Comparison of ENCODE assay signal across 1 cellular context in the genomic region with DNA sequence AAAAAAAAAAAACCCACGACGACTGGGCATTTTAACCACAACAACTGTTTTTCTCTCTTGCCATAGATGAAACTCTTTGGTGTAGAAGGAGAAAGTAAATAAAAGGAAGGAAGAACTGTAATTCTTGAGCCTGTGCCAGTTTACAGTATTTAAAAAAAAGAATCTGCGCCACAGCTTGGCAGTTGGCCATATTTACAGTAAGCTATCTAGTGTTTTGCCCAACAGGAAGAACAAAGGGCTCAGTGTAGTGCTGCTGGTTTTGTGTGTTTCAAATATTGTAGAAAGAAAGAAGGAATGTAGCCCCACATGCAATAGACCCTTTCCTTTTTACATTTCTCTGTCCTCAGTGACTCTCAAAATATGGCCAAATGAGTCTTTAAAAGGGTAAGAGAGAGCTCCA.
TF ChIP-seq lines count a peak whose summit lies in the region.

No MANE protein-coding gene starts in this region.

TF ChIP-seq in HepG2, 621 proteins besides CTCF, POLR2A, EP300 and RAD21 (continued from another document and continues in another):
- TF ChIP-seq CREB1 (IDR thresholded peaks at IDR 0.05) = no peak
- TF ChIP-seq CREB1 (CRISPR knock-in tag; IDR thresholded peaks at IDR 0.05) = peak; percentile 52; the same call in 1 of the 2 replicates
- no peak for TF ChIP-seq XBP1 (CRISPR knock-in tag; IDR thresholded peaks at IDR 0.05)
- TF ChIP-seq NR1H2 (CRISPR knock-in tag; IDR thresholded peaks at IDR 0.05; ENCODE audit: borderline replicate concordance, low read depth) = no peak
- no peak for TF ChIP-seq ZNF746 (CRISPR knock-in tag; IDR thresholded peaks at IDR 0.05)
- TF ChIP-seq, protein P1, sequence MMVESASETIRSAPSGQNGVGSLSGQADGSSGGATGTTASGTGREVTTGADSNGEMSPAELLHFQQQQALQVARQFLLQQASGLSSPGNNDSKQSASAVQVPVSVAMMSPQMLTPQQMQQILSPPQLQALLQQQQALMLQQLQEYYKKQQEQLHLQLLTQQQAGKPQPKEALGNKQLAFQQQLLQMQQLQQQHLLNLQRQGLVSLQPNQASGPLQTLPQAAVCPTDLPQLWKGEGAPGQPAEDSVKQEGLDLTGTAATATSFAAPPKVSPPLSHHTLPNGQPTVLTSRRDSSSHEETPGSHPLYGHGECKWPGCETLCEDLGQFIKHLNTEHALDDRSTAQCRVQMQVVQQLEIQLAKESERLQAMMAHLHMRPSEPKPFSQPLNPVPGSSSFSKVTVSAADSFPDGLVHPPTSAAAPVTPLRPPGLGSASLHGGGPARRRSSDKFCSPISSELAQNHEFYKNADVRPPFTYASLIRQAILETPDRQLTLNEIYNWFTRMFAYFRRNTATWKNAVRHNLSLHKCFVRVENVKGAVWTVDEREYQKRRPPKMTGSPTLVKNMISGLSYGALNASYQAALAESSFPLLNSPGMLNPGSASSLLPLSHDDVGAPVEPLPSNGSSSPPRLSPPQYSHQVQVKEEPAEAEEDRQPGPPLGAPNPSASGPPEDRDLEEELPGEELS (CRISPR knock-in tag; IDR thresholded peaks at IDR 0.05) = peak; percentile 73
- TF ChIP-seq ZBTB42 (CRISPR knock-in tag; IDR thresholded peaks at IDR 0.05) = no peak
- TF ChIP-seq, protein P2, sequence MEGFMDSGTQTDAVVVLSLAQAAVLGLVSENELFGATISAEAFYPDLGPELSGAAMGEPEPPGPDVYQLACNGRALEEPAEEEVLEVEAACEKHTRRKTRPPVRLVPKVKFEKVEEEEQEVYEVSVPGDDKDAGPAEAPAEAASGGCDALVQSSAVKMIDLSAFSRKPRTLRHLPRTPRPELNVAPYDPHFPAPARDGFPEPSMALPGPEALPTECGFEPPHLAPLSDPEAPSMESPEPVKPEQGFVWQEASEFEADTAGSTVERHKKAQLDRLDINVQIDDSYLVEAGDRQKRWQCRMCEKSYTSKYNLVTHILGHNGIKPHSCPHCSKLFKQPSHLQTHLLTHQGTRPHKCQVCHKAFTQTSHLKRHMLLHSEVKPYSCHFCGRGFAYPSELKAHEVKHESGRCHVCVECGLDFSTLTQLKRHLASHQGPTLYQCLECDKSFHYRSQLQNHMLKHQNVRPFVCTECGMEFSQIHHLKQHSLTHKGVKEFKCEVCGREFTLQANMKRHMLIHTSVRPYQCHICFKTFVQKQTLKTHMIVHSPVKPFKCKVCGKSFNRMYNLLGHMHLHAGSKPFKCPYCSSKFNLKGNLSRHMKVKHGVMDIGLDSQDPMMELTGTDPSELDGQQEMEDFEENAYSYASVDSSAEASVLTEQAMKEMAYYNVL (CRISPR knock-in tag; IDR thresholded peaks at IDR 0.05; ENCODE audit: borderline replicate concordance) = peak; percentile 94
- TF ChIP-seq ZSCAN30 (CRISPR knock-in tag; IDR thresholded peaks at IDR 0.05) = no peak
- no peak for TF ChIP-seq ZNF34 (CRISPR knock-in tag; IDR thresholded peaks at IDR 0.05; ENCODE audit: borderline replicate concordance)
- 0 out of 2 replicates have a peak, but pooled peaks have one; percentile 43 for TF ChIP-seq ZNF335 (CRISPR knock-in tag; IDR thresholded peaks at IDR 0.05)
- TF ChIP-seq DPF2 (CRISPR knock-in tag; IDR thresholded peaks at IDR 0.05; ENCODE audit: borderline replicate concordance, low read depth) = peak; percentile 51; the same call in 1 of the 2 replicates
- TF ChIP-seq KLF6 (CRISPR knock-in tag; IDR thresholded peaks at IDR 0.05) = no peak
- TF ChIP-seq, protein P3, sequence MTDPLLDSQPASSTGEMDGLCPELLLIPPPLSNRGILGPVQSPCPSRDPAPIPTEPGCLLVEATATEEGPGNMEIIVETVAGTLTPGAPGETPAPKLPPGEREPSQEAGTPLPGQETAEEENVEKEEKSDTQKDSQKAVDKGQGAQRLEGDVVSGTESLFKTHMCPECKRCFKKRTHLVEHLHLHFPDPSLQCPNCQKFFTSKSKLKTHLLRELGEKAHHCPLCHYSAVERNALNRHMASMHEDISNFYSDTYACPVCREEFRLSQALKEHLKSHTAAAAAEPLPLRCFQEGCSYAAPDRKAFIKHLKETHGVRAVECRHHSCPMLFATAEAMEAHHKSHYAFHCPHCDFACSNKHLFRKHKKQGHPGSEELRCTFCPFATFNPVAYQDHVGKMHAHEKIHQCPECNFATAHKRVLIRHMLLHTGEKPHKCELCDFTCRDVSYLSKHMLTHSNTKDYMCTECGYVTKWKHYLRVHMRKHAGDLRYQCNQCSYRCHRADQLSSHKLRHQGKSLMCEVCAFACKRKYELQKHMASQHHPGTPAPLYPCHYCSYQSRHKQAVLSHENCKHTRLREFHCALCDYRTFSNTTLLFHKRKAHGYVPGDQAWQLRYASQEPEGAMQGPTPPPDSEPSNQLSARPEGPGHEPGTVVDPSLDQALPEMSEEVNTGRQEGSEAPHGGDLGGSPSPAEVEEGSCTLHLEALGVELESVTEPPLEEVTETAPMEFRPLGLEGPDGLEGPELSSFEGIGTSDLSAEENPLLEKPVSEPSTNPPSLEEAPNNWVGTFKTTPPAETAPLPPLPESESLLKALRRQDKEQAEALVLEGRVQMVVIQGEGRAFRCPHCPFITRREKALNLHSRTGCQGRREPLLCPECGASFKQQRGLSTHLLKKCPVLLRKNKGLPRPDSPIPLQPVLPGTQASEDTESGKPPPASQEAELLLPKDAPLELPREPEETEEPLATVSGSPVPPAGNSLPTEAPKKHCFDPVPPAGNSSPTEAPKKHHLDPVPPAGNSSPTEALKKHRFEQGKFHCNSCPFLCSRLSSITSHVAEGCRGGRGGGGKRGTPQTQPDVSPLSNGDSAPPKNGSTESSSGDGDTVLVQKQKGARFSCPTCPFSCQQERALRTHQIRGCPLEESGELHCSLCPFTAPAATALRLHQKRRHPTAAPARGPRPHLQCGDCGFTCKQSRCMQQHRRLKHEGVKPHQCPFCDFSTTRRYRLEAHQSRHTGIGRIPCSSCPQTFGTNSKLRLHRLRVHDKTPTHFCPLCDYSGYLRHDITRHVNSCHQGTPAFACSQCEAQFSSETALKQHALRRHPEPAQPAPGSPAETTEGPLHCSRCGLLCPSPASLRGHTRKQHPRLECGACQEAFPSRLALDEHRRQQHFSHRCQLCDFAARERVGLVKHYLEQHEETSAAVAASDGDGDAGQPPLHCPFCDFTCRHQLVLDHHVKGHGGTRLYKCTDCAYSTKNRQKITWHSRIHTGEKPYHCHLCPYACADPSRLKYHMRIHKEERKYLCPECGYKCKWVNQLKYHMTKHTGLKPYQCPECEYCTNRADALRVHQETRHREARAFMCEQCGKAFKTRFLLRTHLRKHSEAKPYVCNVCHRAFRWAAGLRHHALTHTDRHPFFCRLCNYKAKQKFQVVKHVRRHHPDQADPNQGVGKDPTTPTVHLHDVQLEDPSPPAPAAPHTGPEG (CRISPR knock-in tag; IDR thresholded peaks at IDR 0.05) = no peak
- peak; percentile 33; the same call in 1 of the 2 replicates for TF ChIP-seq IRF2 (CRISPR knock-in tag; IDR thresholded peaks at IDR 0.05)
- TF ChIP-seq KAT7 (CRISPR knock-in tag; IDR thresholded peaks at IDR 0.05; ENCODE audit: borderline replicate concordance) = no peak
- TF ChIP-seq, protein P4, sequence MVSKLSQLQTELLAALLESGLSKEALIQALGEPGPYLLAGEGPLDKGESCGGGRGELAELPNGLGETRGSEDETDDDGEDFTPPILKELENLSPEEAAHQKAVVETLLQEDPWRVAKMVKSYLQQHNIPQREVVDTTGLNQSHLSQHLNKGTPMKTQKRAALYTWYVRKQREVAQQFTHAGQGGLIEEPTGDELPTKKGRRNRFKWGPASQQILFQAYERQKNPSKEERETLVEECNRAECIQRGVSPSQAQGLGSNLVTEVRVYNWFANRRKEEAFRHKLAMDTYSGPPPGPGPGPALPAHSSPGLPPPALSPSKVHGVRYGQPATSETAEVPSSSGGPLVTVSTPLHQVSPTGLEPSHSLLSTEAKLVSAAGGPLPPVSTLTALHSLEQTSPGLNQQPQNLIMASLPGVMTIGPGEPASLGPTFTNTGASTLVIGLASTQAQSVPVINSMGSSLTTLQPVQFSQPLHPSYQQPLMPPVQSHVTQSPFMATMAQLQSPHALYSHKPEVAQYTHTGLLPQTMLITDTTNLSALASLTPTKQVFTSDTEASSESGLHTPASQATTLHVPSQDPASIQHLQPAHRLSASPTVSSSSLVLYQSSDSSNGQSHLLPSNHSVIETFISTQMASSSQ (IDR thresholded peaks at IDR 0.05; ENCODE audit: low read depth) = no peak
- TF ChIP-seq, protein P4 (CRISPR knock-in tag; IDR thresholded peaks at IDR 0.05; ENCODE audit: borderline replicate concordance) = peak; percentile 35; the same call in 1 of the 2 replicates
- TF ChIP-seq, protein P5, sequence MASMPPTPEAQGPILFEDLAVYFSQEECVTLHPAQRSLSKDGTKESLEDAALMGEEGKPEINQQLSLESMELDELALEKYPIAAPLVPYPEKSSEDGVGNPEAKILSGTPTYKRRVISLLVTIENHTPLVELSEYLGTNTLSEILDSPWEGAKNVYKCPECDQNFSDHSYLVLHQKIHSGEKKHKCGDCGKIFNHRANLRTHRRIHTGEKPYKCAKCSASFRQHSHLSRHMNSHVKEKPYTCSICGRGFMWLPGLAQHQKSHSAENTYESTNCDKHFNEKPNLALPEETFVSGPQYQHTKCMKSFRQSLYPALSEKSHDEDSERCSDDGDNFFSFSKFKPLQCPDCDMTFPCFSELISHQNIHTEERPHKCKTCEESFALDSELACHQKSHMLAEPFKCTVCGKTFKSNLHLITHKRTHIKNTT (CRISPR knock-in tag; IDR thresholded peaks at IDR 0.05) = no peak
- no peak for TF ChIP-seq TRIM24 (CRISPR knock-in tag; IDR thresholded peaks at IDR 0.05)
- TF ChIP-seq TCF7 (IDR thresholded peaks at IDR 0.05; ENCODE audit: low read depth) = peak; percentile 63
- no peak for TF ChIP-seq PLRG1 (conservative IDR thresholded peaks at IDR 0.05)
- no peak for TF ChIP-seq SRSF9 (IDR thresholded peaks at IDR 0.05; ENCODE audit: borderline replicate concordance, insufficient read depth, low read depth, low read length, poor library complexity, severe bottlenecking)
- no peak for TF ChIP-seq ZNF441 (CRISPR knock-in tag; IDR thresholded peaks at IDR 0.05; ENCODE audit: borderline replicate concordance)
- TF ChIP-seq ZNF788 (CRISPR knock-in tag; IDR thresholded peaks at IDR 0.05; ENCODE audit: borderline replicate concordance) = no peak
- TF ChIP-seq, protein P6, sequence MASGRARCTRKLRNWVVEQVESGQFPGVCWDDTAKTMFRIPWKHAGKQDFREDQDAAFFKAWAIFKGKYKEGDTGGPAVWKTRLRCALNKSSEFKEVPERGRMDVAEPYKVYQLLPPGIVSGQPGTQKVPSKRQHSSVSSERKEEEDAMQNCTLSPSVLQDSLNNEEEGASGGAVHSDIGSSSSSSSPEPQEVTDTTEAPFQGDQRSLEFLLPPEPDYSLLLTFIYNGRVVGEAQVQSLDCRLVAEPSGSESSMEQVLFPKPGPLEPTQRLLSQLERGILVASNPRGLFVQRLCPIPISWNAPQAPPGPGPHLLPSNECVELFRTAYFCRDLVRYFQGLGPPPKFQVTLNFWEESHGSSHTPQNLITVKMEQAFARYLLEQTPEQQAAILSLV (CRISPR knock-in tag; IDR thresholded peaks at IDR 0.05; ENCODE audit: borderline replicate concordance) = no peak
- TF ChIP-seq, protein P7, sequence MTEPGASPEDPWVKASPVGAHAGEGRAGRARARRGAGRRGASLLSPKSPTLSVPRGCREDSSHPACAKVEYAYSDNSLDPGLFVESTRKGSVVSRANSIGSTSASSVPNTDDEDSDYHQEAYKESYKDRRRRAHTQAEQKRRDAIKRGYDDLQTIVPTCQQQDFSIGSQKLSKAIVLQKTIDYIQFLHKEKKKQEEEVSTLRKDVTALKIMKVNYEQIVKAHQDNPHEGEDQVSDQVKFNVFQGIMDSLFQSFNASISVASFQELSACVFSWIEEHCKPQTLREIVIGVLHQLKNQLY (CRISPR knock-in tag; IDR thresholded peaks at IDR 0.05) = no peak
- TF ChIP-seq ETV5 (CRISPR knock-in tag; IDR thresholded peaks at IDR 0.05; ENCODE audit: borderline replicate concordance) = peak; percentile 53; the same call in 1 of the 2 replicates
- peak; percentile 81 for TF ChIP-seq BCL6 (CRISPR knock-in tag; IDR thresholded peaks at IDR 0.05)
- TF ChIP-seq, protein P8, sequence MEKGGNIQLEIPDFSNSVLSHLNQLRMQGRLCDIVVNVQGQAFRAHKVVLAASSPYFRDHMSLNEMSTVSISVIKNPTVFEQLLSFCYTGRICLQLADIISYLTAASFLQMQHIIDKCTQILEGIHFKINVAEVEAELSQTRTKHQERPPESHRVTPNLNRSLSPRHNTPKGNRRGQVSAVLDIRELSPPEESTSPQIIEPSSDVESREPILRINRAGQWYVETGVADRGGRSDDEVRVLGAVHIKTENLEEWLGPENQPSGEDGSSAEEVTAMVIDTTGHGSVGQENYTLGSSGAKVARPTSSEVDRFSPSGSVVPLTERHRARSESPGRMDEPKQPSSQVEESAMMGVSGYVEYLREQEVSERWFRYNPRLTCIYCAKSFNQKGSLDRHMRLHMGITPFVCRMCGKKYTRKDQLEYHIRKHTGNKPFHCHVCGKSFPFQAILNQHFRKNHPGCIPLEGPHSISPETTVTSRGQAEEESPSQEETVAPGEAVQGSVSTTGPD (CRISPR knock-in tag; IDR thresholded peaks at IDR 0.05) = no peak
- TF ChIP-seq SKI (IDR thresholded peaks at IDR 0.05; ENCODE audit: partially characterized antibody) = no peak
- TF ChIP-seq ZNF652 (CRISPR knock-in tag; IDR thresholded peaks at IDR 0.05; ENCODE audit: borderline replicate concordance, low read depth) = peak; percentile 12; the same call in 1 of the 2 replicates
